18 cellular contexts compared by ENCODE assay signal in genomic region chr6:110173506-110174132, GRCh38. TPM values are rescaled to one million over a fixed set of nuclear protein-coding genes. Genes with fewer than 3 reads are reported as not detected.
DNase-seq lines count a peak whose midpoint lies in the region; TF ChIP-seq lines count a peak whose summit lies in the region.
"Had no signal": no experiment of that assay in that cellular context is flagged by ENCODE, and none has a peak within 500 bp of the region (broad histone marks: within the 10 kb centered on the region; RNA-seq: fewer than 3 reads in every experiment).

No MANE protein-coding gene starts in this region.

- H3K27me3 ChIP-seq in GM23248 (replicated peaks; ENCODE audit: insufficient read depth) (no peaks in the 10 kb centered on the region), endodermal cell (ENCODE audit: control insufficient read depth, insufficient read depth, low read length, poor library complexity, severe bottlenecking) (no peaks in the 10 kb centered on the region)
- H3K27me3 ChIP-seq: cardiac muscle cell, thyroid gland had no signal

- 91 to 92% methylated on average over 4 of the region's 4 CpGs for WGBS in GM23248 (ENCODE audit: low coverage in 1 of 2, low lambda C conversion rate in 2 of 2, missing lambda C conversion rate in 2 of 2), 2 experiments
- 72 to 87% methylated on average over 4 of the region's 4 CpGs for WGBS in endodermal cell (ENCODE audit: insufficient coverage in 1 of 2, insufficient read length in 1 of 2), 2 experiments

- TF ChIP-seq CTCF in endodermal cell (conservative IDR thresholded peaks at IDR 0.05), result no peak
- no peak for TF ChIP-seq CTCF in progenitor cell of endocrine pancreas (IDR thresholded peaks at IDR 0.05; ENCODE audit: unreplicated experiment)

- peaks cover 23% of the 10 kb centered on the region for H4K20me1 ChIP-seq in GM23248 (ENCODE audit: insufficient read depth)

- H3K9ac ChIP-seq in GM23248 (no peak overlapping the region), endodermal cell (ENCODE audit: extremely low read depth, low read length, poor library complexity, severe bottlenecking) (no peak overlapping the region)

- no peak overlapping the region for H2AFZ ChIP-seq in GM23248

- no peak overlapping the region for H3K27ac Mint-ChIP-seq in endodermal cell
- H3K27ac Mint-ChIP-seq in progenitor cell of endocrine pancreas, result peak overlapping the region; percentile 23
- H3K27ac Mint-ChIP-seq: activated CD8-positive, alpha-beta memory T cell treated with anti-CD3 and anti-CD28 coated beads, Interleukin-2, amount 10 ng/mL, durations not matched to agents 7 days and 5 days; activated naive CD8-positive, alpha-beta T cell treated with anti-CD3 and anti-CD28 coated beads, Interleukin-2, amount 50 U/mL, for 24 hours; CD8-positive, alpha-beta memory T cell had no signal

- H3K9me3 ChIP-seq in GM23248 (ENCODE audit: low read depth), result no peaks in the 10 kb centered on the region
- no peaks in the 10 kb centered on the region for H3K9me3 ChIP-seq in endodermal cell (ENCODE audit: control insufficient read depth, low read length)
- H3K9me3 ChIP-seq: left ventricle myocardium inferior, thyroid gland had no signal

- H3F3A ChIP-seq in GM23248 (ENCODE audit: insufficient read depth), result no peaks in the 10 kb centered on the region

- DNase-seq in GM23248 (peak; percentile 14), SK-MEL-5 (ENCODE audit: low read depth, low spot score) (peak; percentile 57), endodermal cell (peak; percentile 41), progenitor cell of endocrine pancreas (ENCODE audit: low spot score, unreplicated experiment) (no peak), NCI-H524 treated with DMSO at 0.1 percent for 48 hours (lab: John Stamatoyannopoulos, UW) (no peak), COR-L47 (lab: John Stamatoyannopoulos, UW) (no peak)
- DNase-seq in effector CD8-positive, alpha-beta T cell (lab: John Stamatoyannopoulos, UW), result no peak
- DNase-seq in stimulated activated CD4-positive, alpha-beta T cell treated with anti-CD3 and anti-CD28 coated beads, Interleukin-4, amount 100 ng/mL, for 4 hours, result no peak
- DNase-seq: activated CD4-positive, alpha-beta T cell treated with anti-CD3 and anti-CD28 coated beads for 4 hours; activated CD8-positive, alpha-beta memory T cell treated with anti-CD3 and anti-CD28 coated beads, Interleukin-2, amount 10 ng/mL, durations not matched to agents 7 days and 5 days; activated naive CD8-positive, alpha-beta T cell treated with anti-CD3 and anti-CD28 coated beads, Interleukin-2, amount 50 U/mL, for 24 hours; CD8-positive, alpha-beta memory T cell; GOT3; left ventricle myocardium inferior; NCI-H1436 treated with DMSO at 0.1 percent for 48 hours; NCI-H2171 treated with DMSO at 0.1 percent for 48 hours; thyroid gland had no signal

- H3K9me2 ChIP-seq in GM23248 (ENCODE audit: insufficient read depth), result no peaks in the 10 kb centered on the region; the same call in 1 of the 2 replicates

- H3K4me3 ChIP-seq in GM23248 (no peak overlapping the region), endodermal cell (ENCODE audit: low read length) (peak overlapping the region; percentile 26)
- H3K4me3 ChIP-seq: cardiac muscle cell, left ventricle myocardium inferior, thyroid gland had no signal

- H3K79me2 ChIP-seq in GM23248 (ENCODE audit: insufficient read depth), result peaks cover 100% of the 10 kb centered on the region

- H3K4me1 ChIP-seq in GM23248 (ENCODE audit: insufficient read depth) (peaks cover 12% of the 10 kb centered on the region), endodermal cell (ENCODE audit: control insufficient read depth, insufficient read depth, low read length) (peaks cover 7% of the 10 kb centered on the region)
- H3K4me1 ChIP-seq: thyroid gland had no signal

- no peak overlapping the region for H3K4me3 Mint-ChIP-seq in endodermal cell
- H3K4me3 Mint-ChIP-seq in progenitor cell of endocrine pancreas (ENCODE audit: low read depth), result no peak overlapping the region
- H3K4me3 Mint-ChIP-seq: activated CD8-positive, alpha-beta memory T cell treated with anti-CD3 and anti-CD28 coated beads, Interleukin-2, amount 10 ng/mL, durations not matched to agents 7 days and 5 days; activated naive CD8-positive, alpha-beta T cell treated with anti-CD3 and anti-CD28 coated beads, Interleukin-2, amount 50 U/mL, for 24 hours; CD8-positive, alpha-beta memory T cell had no signal

- no peak overlapping the region for H3K4me2 ChIP-seq in GM23248 (ENCODE audit: unreplicated experiment)

- no peaks in the 10 kb centered on the region for H3K9me3 Mint-ChIP-seq in endodermal cell
- H3K9me3 Mint-ChIP-seq in progenitor cell of endocrine pancreas (ENCODE audit: low read depth), result no peaks in the 10 kb centered on the region
- H3K9me3 Mint-ChIP-seq: activated naive CD8-positive, alpha-beta T cell treated with anti-CD3 and anti-CD28 coated beads, Interleukin-2, amount 50 U/mL, for 24 hours; CD8-positive, alpha-beta memory T cell had no signal

- no peaks in the 10 kb centered on the region for H3K36me3 ChIP-seq in GM23248 (ENCODE audit: low read depth)
- no peaks in the 10 kb centered on the region for H3K36me3 ChIP-seq in endodermal cell (ENCODE audit: control insufficient read depth, insufficient read depth, low read length)
- H3K36me3 ChIP-seq: cardiac muscle cell, left ventricle myocardium inferior, thyroid gland had no signal

- in situ Hi-C loops in GM23248 (cut with MboI), result no loop called here
- in situ Hi-C loops in SK-MEL-5 (cut with HindIII; ENCODE audit: low pct_unique_long_range_greater_than_20kb, low sequenced_read_pairs), result no loop called here

- H3K27ac ChIP-seq in GM23248 (no peak overlapping the region), endodermal cell (ENCODE audit: low read depth, low read length) (no peak overlapping the region)
- H3K27ac ChIP-seq: cardiac muscle cell, left ventricle myocardium inferior, thyroid gland had no signal

- H3K27me3 Mint-ChIP-seq in endodermal cell (ENCODE audit: insufficient read depth), result no peaks in the 10 kb centered on the region
- H3K27me3 Mint-ChIP-seq in progenitor cell of endocrine pancreas, result no peaks in the 10 kb centered on the region

- H3K4me1 Mint-ChIP-seq in endodermal cell, result peaks cover 21% of the 10 kb centered on the region
- peaks cover 21% of the 10 kb centered on the region for H3K4me1 Mint-ChIP-seq in progenitor cell of endocrine pancreas (ENCODE audit: low read depth)

- no peaks in the 10 kb centered on the region for H3K36me3 Mint-ChIP-seq in endodermal cell (ENCODE audit: low read depth)
- peaks cover 3% of the 10 kb centered on the region for H3K36me3 Mint-ChIP-seq in progenitor cell of endocrine pancreas (ENCODE audit: insufficient read depth)
- H3K36me3 Mint-ChIP-seq: activated CD8-positive, alpha-beta memory T cell treated with anti-CD3 and anti-CD28 coated beads, Interleukin-2, amount 10 ng/mL, durations not matched to agents 7 days and 5 days had no signal

RNA-seq across cellular contexts. Expression of gene WASF1, which starts 5.9 kb away (rescaled TPM):
- 12.3 and 14.4 TPM in 2 replicates for total RNA-seq in GM23248 (2014; rRNA removed; shearing (Covaris generic))
- polyA plus RNA-seq in GM23248 (2016; fragmentation: Nextera tagmentation; extraction: Ambion mirVana), result 24.6 and 25.1 TPM in 2 replicates
- 3.7 and 5.0 TPM in 2 replicates for total RNA-seq in SK-MEL-5 (2014; rRNA removed; shearing (Covaris generic))
- 13.4 and 13.6 TPM in 2 replicates for polyA plus RNA-seq in SK-MEL-5 (2015; cell fraction: cytosol; rRNA removed)
- polyA plus RNA-seq in SK-MEL-5 (2015; cell fraction: nucleus; rRNA removed), result 7.0 and 8.2 TPM in 2 replicates
- 10 to 100 TPM; 31.1 to 35.3 TPM for total RNA-seq in endodermal cell
- polyA plus RNA-seq in endodermal cell (2013, experiment 1 of 2), result 97.1 TPM
- 82.4 TPM for polyA plus RNA-seq in endodermal cell (2013, experiment 2 of 2)
- total RNA-seq in progenitor cell of endocrine pancreas, result 45.6 and 46.4 TPM in 2 replicates

RNA-seq across cellular contexts. Expression of gene CDC40, which starts 6.6 kb away (rescaled TPM):
- 18.8 and 21.1 TPM in 2 replicates for total RNA-seq in GM23248 (2014; rRNA removed; shearing (Covaris generic))
- polyA plus RNA-seq in GM23248 (2016; fragmentation: Nextera tagmentation; extraction: Ambion mirVana), result 21.2 and 21.9 TPM in 2 replicates
- total RNA-seq in SK-MEL-5 (2014; rRNA removed; shearing (Covaris generic)), result 19.5 and 19.9 TPM in 2 replicates
- 10.4 and 13.5 TPM in 2 replicates for polyA plus RNA-seq in SK-MEL-5 (2015; cell fraction: cytosol; rRNA removed)
- polyA plus RNA-seq in SK-MEL-5 (2015; cell fraction: nucleus; rRNA removed), result 9.1 and 11.3 TPM in 2 replicates
- total RNA-seq in endodermal cell (10 to 100 TPM; 25.7 to 26.8 TPM), progenitor cell of endocrine pancreas (21.5 and 24.9 TPM in 2 replicates)
- polyA plus RNA-seq in endodermal cell (2013, experiment 1 of 2), result 21.8 TPM
- 21.3 TPM for polyA plus RNA-seq in endodermal cell (2013, experiment 2 of 2)

Comparison
In these comparisons a context has a peak if more than half of its experiments do, and no peak if none do; other contexts are left out.
1. DNase-seq: peak in GM23248 (single experiment), SK-MEL-5 (single experiment) and endodermal cell (single experiment); none in progenitor cell of endocrine pancreas (single experiment), effector CD8-positive, alpha-beta T cell (single experiment), stimulated activated CD4-positive, alpha-beta T cell treated with anti-CD3 and anti-CD28 coated beads, Interleukin-4, amount 100 ng/mL, for 4 hours (0 of 2), NCI-H524 treated with DMSO at 0.1 percent for 48 hours (single experiment) and COR-L47 (single experiment).